Comparison of ENCODE assay signal across 1 cellular context in the genomic region with DNA sequence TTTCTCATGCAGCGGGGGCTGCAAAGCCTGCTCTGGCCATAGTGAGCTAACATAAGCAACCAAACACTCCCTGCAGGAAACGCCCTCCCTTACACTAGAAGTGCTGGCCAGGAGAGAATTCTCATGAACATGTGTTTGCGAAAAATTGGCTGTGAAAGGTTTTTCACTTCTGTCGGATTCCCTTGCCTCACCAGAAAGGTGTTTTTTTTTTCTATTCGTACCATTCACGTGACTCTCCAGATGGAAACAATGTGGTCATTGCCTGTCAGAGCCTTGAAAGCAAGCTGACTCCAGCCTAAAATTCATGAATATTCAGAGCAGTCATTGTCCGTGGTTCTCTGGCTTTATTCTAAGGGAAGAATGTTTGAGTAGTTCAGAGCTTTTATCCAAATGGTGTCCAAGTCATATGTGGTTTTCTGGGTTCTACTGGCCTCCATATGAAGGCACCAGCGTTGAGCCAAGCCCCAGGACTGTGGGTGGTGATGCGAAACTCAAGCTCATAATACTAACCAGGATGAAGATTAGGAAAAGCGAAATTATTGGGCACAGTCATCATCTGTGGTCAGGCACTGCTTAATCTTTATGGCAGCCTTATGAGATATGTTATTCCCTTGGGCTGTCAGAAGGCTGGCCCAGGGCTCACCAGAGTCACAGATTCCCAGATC.
TF ChIP-seq lines count a peak whose summit lies in the region.

No MANE protein-coding gene starts in this region.

TF ChIP-seq in H1, 55 proteins besides CTCF, POLR2A, EP300 and RAD21 (continued from another document):
- TF ChIP-seq, protein P1, sequence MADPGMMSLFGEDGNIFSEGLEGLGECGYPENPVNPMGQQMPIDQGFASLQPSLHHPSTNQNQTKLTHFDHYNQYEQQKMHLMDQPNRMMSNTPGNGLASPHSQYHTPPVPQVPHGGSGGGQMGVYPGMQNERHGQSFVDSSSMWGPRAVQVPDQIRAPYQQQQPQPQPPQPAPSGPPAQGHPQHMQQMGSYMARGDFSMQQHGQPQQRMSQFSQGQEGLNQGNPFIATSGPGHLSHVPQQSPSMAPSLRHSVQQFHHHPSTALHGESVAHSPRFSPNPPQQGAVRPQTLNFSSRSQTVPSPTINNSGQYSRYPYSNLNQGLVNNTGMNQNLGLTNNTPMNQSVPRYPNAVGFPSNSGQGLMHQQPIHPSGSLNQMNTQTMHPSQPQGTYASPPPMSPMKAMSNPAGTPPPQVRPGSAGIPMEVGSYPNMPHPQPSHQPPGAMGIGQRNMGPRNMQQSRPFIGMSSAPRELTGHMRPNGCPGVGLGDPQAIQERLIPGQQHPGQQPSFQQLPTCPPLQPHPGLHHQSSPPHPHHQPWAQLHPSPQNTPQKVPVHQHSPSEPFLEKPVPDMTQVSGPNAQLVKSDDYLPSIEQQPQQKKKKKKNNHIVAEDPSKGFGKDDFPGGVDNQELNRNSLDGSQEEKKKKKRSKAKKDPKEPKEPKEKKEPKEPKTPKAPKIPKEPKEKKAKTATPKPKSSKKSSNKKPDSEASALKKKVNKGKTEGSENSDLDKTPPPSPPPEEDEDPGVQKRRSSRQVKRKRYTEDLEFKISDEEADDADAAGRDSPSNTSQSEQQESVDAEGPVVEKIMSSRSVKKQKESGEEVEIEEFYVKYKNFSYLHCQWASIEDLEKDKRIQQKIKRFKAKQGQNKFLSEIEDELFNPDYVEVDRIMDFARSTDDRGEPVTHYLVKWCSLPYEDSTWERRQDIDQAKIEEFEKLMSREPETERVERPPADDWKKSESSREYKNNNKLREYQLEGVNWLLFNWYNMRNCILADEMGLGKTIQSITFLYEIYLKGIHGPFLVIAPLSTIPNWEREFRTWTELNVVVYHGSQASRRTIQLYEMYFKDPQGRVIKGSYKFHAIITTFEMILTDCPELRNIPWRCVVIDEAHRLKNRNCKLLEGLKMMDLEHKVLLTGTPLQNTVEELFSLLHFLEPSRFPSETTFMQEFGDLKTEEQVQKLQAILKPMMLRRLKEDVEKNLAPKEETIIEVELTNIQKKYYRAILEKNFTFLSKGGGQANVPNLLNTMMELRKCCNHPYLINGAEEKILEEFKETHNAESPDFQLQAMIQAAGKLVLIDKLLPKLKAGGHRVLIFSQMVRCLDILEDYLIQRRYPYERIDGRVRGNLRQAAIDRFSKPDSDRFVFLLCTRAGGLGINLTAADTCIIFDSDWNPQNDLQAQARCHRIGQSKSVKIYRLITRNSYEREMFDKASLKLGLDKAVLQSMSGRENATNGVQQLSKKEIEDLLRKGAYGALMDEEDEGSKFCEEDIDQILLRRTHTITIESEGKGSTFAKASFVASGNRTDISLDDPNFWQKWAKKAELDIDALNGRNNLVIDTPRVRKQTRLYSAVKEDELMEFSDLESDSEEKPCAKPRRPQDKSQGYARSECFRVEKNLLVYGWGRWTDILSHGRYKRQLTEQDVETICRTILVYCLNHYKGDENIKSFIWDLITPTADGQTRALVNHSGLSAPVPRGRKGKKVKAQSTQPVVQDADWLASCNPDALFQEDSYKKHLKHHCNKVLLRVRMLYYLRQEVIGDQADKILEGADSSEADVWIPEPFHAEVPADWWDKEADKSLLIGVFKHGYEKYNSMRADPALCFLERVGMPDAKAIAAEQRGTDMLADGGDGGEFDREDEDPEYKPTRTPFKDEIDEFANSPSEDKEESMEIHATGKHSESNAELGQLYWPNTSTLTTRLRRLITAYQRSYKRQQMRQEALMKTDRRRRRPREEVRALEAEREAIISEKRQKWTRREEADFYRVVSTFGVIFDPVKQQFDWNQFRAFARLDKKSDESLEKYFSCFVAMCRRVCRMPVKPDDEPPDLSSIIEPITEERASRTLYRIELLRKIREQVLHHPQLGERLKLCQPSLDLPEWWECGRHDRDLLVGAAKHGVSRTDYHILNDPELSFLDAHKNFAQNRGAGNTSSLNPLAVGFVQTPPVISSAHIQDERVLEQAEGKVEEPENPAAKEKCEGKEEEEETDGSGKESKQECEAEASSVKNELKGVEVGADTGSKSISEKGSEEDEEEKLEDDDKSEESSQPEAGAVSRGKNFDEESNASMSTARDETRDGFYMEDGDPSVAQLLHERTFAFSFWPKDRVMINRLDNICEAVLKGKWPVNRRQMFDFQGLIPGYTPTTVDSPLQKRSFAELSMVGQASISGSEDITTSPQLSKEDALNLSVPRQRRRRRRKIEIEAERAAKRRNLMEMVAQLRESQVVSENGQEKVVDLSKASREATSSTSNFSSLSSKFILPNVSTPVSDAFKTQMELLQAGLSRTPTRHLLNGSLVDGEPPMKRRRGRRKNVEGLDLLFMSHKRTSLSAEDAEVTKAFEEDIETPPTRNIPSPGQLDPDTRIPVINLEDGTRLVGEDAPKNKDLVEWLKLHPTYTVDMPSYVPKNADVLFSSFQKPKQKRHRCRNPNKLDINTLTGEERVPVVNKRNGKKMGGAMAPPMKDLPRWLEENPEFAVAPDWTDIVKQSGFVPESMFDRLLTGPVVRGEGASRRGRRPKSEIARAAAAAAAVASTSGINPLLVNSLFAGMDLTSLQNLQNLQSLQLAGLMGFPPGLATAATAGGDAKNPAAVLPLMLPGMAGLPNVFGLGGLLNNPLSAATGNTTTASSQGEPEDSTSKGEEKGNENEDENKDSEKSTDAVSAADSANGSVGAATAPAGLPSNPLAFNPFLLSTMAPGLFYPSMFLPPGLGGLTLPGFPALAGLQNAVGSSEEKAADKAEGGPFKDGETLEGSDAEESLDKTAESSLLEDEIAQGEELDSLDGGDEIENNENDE (IDR thresholded peaks at IDR 0.05; ENCODE audit: insufficient replicate concordance, low read length): no peak
- TF ChIP-seq SIRT6 (IDR thresholded peaks at IDR 0.05; ENCODE audit: low read length): no peak
- no peak for TF ChIP-seq KDM5A (IDR thresholded peaks at IDR 0.05; ENCODE audit: low read length)
- no peak for TF ChIP-seq SP2 (IDR thresholded peaks at IDR 0.05; ENCODE audit: low read length)
- TF ChIP-seq NRF1 (IDR thresholded peaks at IDR 0.05; ENCODE audit: low read depth, low read length): no peak
- no peak for TF ChIP-seq HDAC2 (IDR thresholded peaks at IDR 0.05; ENCODE audit: borderline replicate concordance in 1 of 2, low read depth in 2 of 2, low read length in 2 of 2)
- no peak for TF ChIP-seq CREB1 (IDR thresholded peaks at IDR 0.05)
- no peak for TF ChIP-seq PHF8 (conservative IDR thresholded peaks at IDR 0.05; ENCODE audit: low read depth, low read length)
- TF ChIP-seq SRF (IDR thresholded peaks at IDR 0.05; ENCODE audit: low read depth, low read length): no peak
- TF ChIP-seq KDM4A (IDR thresholded peaks at IDR 0.05; ENCODE audit: low read depth, low read length, severe bottlenecking): no peak
- no peak for TF ChIP-seq MAX (IDR thresholded peaks at IDR 0.05)
- no peak for TF ChIP-seq MAFK (IDR thresholded peaks at IDR 0.05; ENCODE audit: low read depth, low read length)
- TF ChIP-seq SP4 (IDR thresholded peaks at IDR 0.05; ENCODE audit: low read length): no peak
- no peak for TF ChIP-seq RFX5 (IDR thresholded peaks at IDR 0.05; ENCODE audit: borderline replicate concordance, low read depth, low read length)
- TF ChIP-seq RNF2 (IDR thresholded peaks at IDR 0.05; ENCODE audit: borderline replicate concordance, low read depth, low read length, missing control alignments, poor library complexity, severe bottlenecking): no peak
- TF ChIP-seq, protein P2, sequence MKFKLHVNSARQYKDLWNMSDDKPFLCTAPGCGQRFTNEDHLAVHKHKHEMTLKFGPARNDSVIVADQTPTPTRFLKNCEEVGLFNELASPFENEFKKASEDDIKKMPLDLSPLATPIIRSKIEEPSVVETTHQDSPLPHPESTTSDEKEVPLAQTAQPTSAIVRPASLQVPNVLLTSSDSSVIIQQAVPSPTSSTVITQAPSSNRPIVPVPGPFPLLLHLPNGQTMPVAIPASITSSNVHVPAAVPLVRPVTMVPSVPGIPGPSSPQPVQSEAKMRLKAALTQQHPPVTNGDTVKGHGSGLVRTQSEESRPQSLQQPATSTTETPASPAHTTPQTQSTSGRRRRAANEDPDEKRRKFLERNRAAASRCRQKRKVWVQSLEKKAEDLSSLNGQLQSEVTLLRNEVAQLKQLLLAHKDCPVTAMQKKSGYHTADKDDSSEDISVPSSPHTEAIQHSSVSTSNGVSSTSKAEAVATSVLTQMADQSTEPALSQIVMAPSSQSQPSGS (IDR thresholded peaks at IDR 0.05; ENCODE audit: low read length): no peak
